In the genomic region with DNA sequence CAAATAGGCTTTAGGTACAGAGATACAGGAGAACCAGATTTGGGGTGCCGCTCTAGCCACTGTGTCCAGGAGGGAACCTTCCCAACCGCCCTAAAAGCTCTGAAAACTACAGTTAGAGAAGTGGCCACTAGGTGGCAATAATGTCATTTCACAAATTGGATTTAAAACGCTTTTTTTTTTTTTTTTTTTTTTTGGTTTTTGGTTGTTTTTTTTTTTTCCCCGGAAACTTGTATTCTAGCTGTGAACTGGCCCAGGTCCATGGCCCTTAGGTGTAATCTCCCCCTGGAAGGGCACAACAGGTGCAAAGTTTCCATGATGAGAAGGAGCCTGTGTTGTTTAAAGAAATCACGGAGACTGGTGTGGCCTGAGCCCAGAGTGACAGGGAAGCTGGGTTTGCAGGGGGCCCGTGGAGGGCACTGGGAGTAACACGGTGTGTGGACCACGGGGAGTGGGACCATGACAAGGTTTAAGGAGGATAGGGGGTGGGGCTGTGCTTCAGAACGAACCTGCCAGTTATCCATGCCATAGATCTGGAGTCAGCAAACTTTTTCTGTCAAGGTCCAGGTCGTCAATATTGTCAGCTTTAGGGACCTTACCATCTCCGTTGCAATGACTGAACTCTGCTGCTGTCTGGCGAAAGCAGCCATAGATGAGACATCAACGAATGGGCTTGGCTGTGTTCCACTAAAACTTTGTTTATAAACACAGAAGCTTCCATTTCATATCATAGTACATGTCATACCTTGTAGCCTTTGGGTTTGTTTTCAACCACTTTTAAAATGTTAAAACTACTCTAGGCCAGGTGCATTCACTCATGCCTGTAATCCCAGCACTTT, we compare ENCODE assay signal across 8 cellular contexts. TPM values are rescaled to one million over a fixed set of nuclear protein-coding genes. Genes with fewer than 3 reads are reported as not detected.
DNase-seq lines count a peak whose midpoint lies in the region; ATAC-seq and TF ChIP-seq lines count a peak whose summit lies in the region.

No MANE protein-coding gene starts in this region.

- H3K9me3 Mint-ChIP-seq in activated CD4-positive, alpha-beta memory T cell treated with anti-CD3 and anti-CD28 coated beads for 36 hours = no peaks in the 10 kb centered on the region

- H3K27me3 Mint-ChIP-seq in activated CD4-positive, alpha-beta memory T cell treated with anti-CD3 and anti-CD28 coated beads for 36 hours = peaks cover 11% of the 10 kb centered on the region

- peak; percentile 46 for TF ChIP-seq CTCF in GM20000 (IDR thresholded peaks at IDR 0.05; ENCODE audit: extremely low read depth, missing control alignments)
- peak; percentile 66 for TF ChIP-seq CTCF in fibroblast of the aortic adventitia (IDR thresholded peaks at IDR 0.05; ENCODE audit: insufficient read depth, low read length)
- peak; percentile 23 to 70 (median 42) for TF ChIP-seq CTCF in ovary (IDR thresholded peaks at IDR 0.05)
- TF ChIP-seq CTCF in omental fat pad (IDR thresholded peaks at IDR 0.05) = no peak

- no peak overlapping the region for H3K27ac Mint-ChIP-seq in activated CD4-positive, alpha-beta memory T cell treated with anti-CD3 and anti-CD28 coated beads for 36 hours

- H3K27me3 ChIP-seq in ovary = no peaks in the 10 kb centered on the region

- H3K4me1 Mint-ChIP-seq in activated CD4-positive, alpha-beta memory T cell treated with anti-CD3 and anti-CD28 coated beads for 36 hours (ENCODE audit: low read depth) = no peaks in the 10 kb centered on the region

- no peak for TF ChIP-seq POLR2A in ovary (IDR thresholded peaks at IDR 0.05)

- peak; percentile 59 for DNase-seq in AG20443 (ENCODE audit: low spot score)
- DNase-seq in GM20000 (ENCODE audit: low spot score) = peak; percentile 58
- DNase-seq in NCI-H446 (lab: John Stamatoyannopoulos, UW) = peak; percentile 48 to 83
- peak; percentile 32 for DNase-seq in activated CD4-positive, alpha-beta memory T cell treated with anti-CD3 and anti-CD28 coated beads for 36 hours
- DNase-seq in fibroblast of the aortic adventitia (ENCODE audit: low read depth) = peak; percentile 85
- DNase-seq in ovary = peak in 2 of 5 donors; percentile 45 to 51
- DNase-seq in hepatic stellate cell (ENCODE audit: low spot score) = no peak
- DNase-seq in omental fat pad (ENCODE audit: low spot score) = no peak

- H3K9me3 ChIP-seq in ovary = no peaks in the 10 kb centered on the region

- H3K36me3 ChIP-seq in ovary = no peaks in the 10 kb centered on the region

- CTCF ChIA-PET in activated CD4-positive, alpha-beta memory T cell treated with anti-CD3 and anti-CD28 coated beads for 36 hours (lab: Charles Lee) = interaction anchor here (0.6 to 6.8 kb wide), 25 partner anchors 9 to 912 kb away, joined by 3 to 92 read pairs (median 5); a partner anchor contains a TSS

- no peak for ATAC-seq in omental fat pad (ENCODE audit: low FRiP score)

- H3K4me1 ChIP-seq in ovary (ENCODE audit: insufficient read depth) = no peaks in the 10 kb centered on the region

- H3K4me3 Mint-ChIP-seq in activated CD4-positive, alpha-beta memory T cell treated with anti-CD3 and anti-CD28 coated beads for 36 hours = no peak overlapping the region

- H3K27ac ChIP-seq in ovary = no peak overlapping the region

- intact Hi-C loops in activated CD4-positive, alpha-beta memory T cell treated with anti-CD3 and anti-CD28 coated beads for 36 hours (cut with micrococcal nuclease) = loop anchor here (1.0 to 2.0 kb wide), 2 partner anchors 59 to 464 kb away; no protein-coding TSS in a partner anchor
- intact Hi-C loops in ovary (cut with DNase I) = loop anchor here (5.0 to 10.0 kb wide), 3 partner anchors 53 to 465 kb away; no protein-coding TSS in a partner anchor

- no peaks in the 10 kb centered on the region for H3K36me3 Mint-ChIP-seq in activated CD4-positive, alpha-beta memory T cell treated with anti-CD3 and anti-CD28 coated beads for 36 hours

- WGBS in ovary, 3 donors = 4 to 9% (median 6%) methylated on average over 13 of the region's 13 CpGs

- no peak for TF ChIP-seq EP300 in ovary (IDR thresholded peaks at IDR 0.05)

- H3K4me3 ChIP-seq in fibroblast of the aortic adventitia (ENCODE audit: low read depth, low read length) = no peak overlapping the region
- no peak overlapping the region for H3K4me3 ChIP-seq in ovary

- POLR2A ChIA-PET in activated CD4-positive, alpha-beta memory T cell treated with anti-CD3 and anti-CD28 coated beads for 36 hours (lab: Charles Lee) = interaction anchor here (0.8 kb wide), 1 partner anchor 489 kb away, joined by 3 read pairs; no protein-coding TSS in a partner anchor

RNA-seq across cellular contexts. Expression of a gene that starts 10.1 kb away (rescaled TPM):
- total RNA-seq in activated CD4-positive, alpha-beta memory T cell treated with anti-CD3 and anti-CD28 coated beads for 36 hours = not detected
- not detected in 2 replicates for total RNA-seq in fibroblast of the aortic adventitia (ENCODE audit: low replicate concordance)
- total RNA-seq in ovary = not detected
- polyA plus RNA-seq in ovary = not detected
- total RNA-seq in omental fat pad = not detected

RNA-seq across cellular contexts. Expression of a gene that starts 15.1 kb away (rescaled TPM):
- total RNA-seq in activated CD4-positive, alpha-beta memory T cell treated with anti-CD3 and anti-CD28 coated beads for 36 hours = under 1 TPM; 0.31 to 0.53 TPM
- total RNA-seq in fibroblast of the aortic adventitia (ENCODE audit: low replicate concordance) = 36.2 and 46.9 TPM in 2 replicates
- 10 to 100 TPM; 22.2 to 61.9 (median 43.5) TPM for total RNA-seq in ovary
- 10 to 100 TPM in 1 of 2 donors, 1 to 10 TPM in 1; 9.4 to 22.9 TPM for polyA plus RNA-seq in ovary
- 10 to 100 TPM; 14.8 to 26.6 (median 21.6) TPM for total RNA-seq in omental fat pad

RNA-seq across cellular contexts. Expression of a gene that starts 42.9 kb away (rescaled TPM):
- not detected for total RNA-seq in activated CD4-positive, alpha-beta memory T cell treated with anti-CD3 and anti-CD28 coated beads for 36 hours
- total RNA-seq in fibroblast of the aortic adventitia (ENCODE audit: low replicate concordance) = not detected in 2 replicates
- not detected for total RNA-seq in ovary
- polyA plus RNA-seq in ovary = not detected
- total RNA-seq in omental fat pad = not detected

Comparison
In these comparisons a context has a peak if more than half of its experiments do, and no peak if none do; other contexts are left out.
1. DNase-seq: peak in AG20443 (single experiment), GM20000 (single experiment), NCI-H446 (2 of 2), activated CD4-positive, alpha-beta memory T cell treated with anti-CD3 and anti-CD28 coated beads for 36 hours (single experiment) and fibroblast of the aortic adventitia (single experiment); none in hepatic stellate cell (single experiment) and omental fat pad (single experiment).
2. CTCF ChIP-seq: peak in GM20000 (single experiment), fibroblast of the aortic adventitia (single experiment) and ovary (3 of 3); none in omental fat pad (0 of 3).
3. RNA of a gene that starts 15.1 kb away (total RNA-seq): 22.2 to 61.9 TPM in ovary, 36.2 to 46.9 TPM in fibroblast of the aortic adventitia and 14.8 to 26.6 TPM in omental fat pad; 0.31 to 0.53 TPM in activated CD4-positive, alpha-beta memory T cell treated with anti-CD3 and anti-CD28 coated beads for 36 hours; every median in the first group is over 10 times any median in the second.